16 cellular contexts compared by ENCODE assay signal in genomic region chr5:73705364-73705763, GRCh38.
DNase-seq lines count a peak whose midpoint lies in the region; TF ChIP-seq lines count a peak whose summit lies in the region.
"Had no signal": no experiment of that assay in that cellular context is flagged by ENCODE, and none has a peak within 500 bp of the region (broad histone marks: within the 10 kb centered on the region; RNA-seq: fewer than 3 reads in every experiment).

No MANE protein-coding gene starts in this region.

- H3K27ac ChIP-seq in endodermal cell (ENCODE audit: low read depth, low read length) (no peak overlapping the region), neural progenitor cell (no peak overlapping the region)
- no peak overlapping the region for H3K27ac ChIP-seq in CD4-positive, alpha-beta memory T cell (ENCODE audit: low read depth, low read length)
- H3K27ac ChIP-seq: SJSA1 had no signal

- H3K36me3 Mint-ChIP-seq in endodermal cell (ENCODE audit: low read depth) (no peaks in the 10 kb centered on the region), neural progenitor cell (no peaks in the 10 kb centered on the region)
- H3K36me3 Mint-ChIP-seq in CD4-positive, alpha-beta memory T cell = no peaks in the 10 kb centered on the region

- H3K4me1 ChIP-seq in endodermal cell (ENCODE audit: control insufficient read depth, insufficient read depth, low read length) (no peaks in the 10 kb centered on the region), neural progenitor cell (no peaks in the 10 kb centered on the region)
- no peaks in the 10 kb centered on the region for H3K4me1 ChIP-seq in CD4-positive, alpha-beta memory T cell (ENCODE audit: insufficient read depth, low read length)
- H3K4me1 ChIP-seq: Caco-2 had no signal

- no peaks in the 10 kb centered on the region for H4K20me1 ChIP-seq in neural progenitor cell (ENCODE audit: low read depth)

- no peaks in the 10 kb centered on the region for H3K36me3 ChIP-seq in endodermal cell (ENCODE audit: control insufficient read depth, insufficient read depth, low read length)
- H3K36me3 ChIP-seq in neural progenitor cell = no peaks in the 10 kb centered on the region
- H3K36me3 ChIP-seq in CD4-positive, alpha-beta memory T cell (ENCODE audit: insufficient read depth, low read length) = no peaks in the 10 kb centered on the region

- H3K4me2 ChIP-seq in neural progenitor cell = no peak overlapping the region

- no peak overlapping the region for H3K27ac Mint-ChIP-seq in endodermal cell
- H3K27ac Mint-ChIP-seq in neural progenitor cell = no peak overlapping the region
- H3K27ac Mint-ChIP-seq in CD4-positive, alpha-beta memory T cell = no peak overlapping the region

- no peaks in the 10 kb centered on the region for H3K79me2 ChIP-seq in neural progenitor cell (ENCODE audit: low read depth)

- H3K27me3 ChIP-seq in endodermal cell (ENCODE audit: control insufficient read depth, insufficient read depth, low read length, poor library complexity, severe bottlenecking) (peaks cover 53% of the 10 kb centered on the region), neural progenitor cell (no peaks in the 10 kb centered on the region)
- H3K27me3 ChIP-seq in CD4-positive, alpha-beta memory T cell (ENCODE audit: insufficient read depth, low read length) = no peaks in the 10 kb centered on the region
- H3K27me3 ChIP-seq: MG63, SJSA1 had no signal

- no peak overlapping the region for H3K4me3 Mint-ChIP-seq in endodermal cell
- H3K4me3 Mint-ChIP-seq in neural progenitor cell = no peak overlapping the region
- no peak overlapping the region for H3K4me3 Mint-ChIP-seq in CD4-positive, alpha-beta memory T cell

- H3K27me3 Mint-ChIP-seq in endodermal cell (ENCODE audit: insufficient read depth) = peaks cover 8% of the 10 kb centered on the region
- no peaks in the 10 kb centered on the region for H3K27me3 Mint-ChIP-seq in neural progenitor cell (ENCODE audit: insufficient read depth, low read depth)
- peaks cover 0 to 5% of the 10 kb centered on the region in 2 donors for H3K27me3 Mint-ChIP-seq in CD4-positive, alpha-beta memory T cell

- H2AFZ ChIP-seq in neural progenitor cell (replicated peaks) = peak overlapping the region; percentile 42

- no peaks in the 10 kb centered on the region for H3F3A ChIP-seq in neural progenitor cell (ENCODE audit: low read depth)

- TF ChIP-seq CTCF in GM12874 (IDR thresholded peaks at IDR 0.05; ENCODE audit: insufficient read depth, low read depth, low read length) (0 out of 2 replicates have a peak, but pooled peaks have one; percentile 1), endodermal cell (conservative IDR thresholded peaks at IDR 0.05) (peak; percentile 54), neural progenitor cell (IDR thresholded peaks at IDR 0.05) (peak; percentile 20)

- H3K9me3 Mint-ChIP-seq in endodermal cell = peaks cover 13% of the 10 kb centered on the region
- H3K9me3 Mint-ChIP-seq in neural progenitor cell = peaks cover 8% of the 10 kb centered on the region
- peaks cover 0 to 7% (median 3%) of the 10 kb centered on the region in 8 donors for H3K9me3 Mint-ChIP-seq in CD4-positive, alpha-beta memory T cell

- H3K4me3 ChIP-seq in endodermal cell (ENCODE audit: low read length) (no peak overlapping the region), neural progenitor cell (no peak overlapping the region)
- H3K4me3 ChIP-seq in CD4-positive, alpha-beta memory T cell (ENCODE audit: low read length in 2 of 2) = no peak overlapping the region
- H3K4me3 ChIP-seq: MG63, SJSA1 had no signal

- H3K4me1 Mint-ChIP-seq in endodermal cell = peaks cover 4% of the 10 kb centered on the region
- H3K4me1 Mint-ChIP-seq in neural progenitor cell = peaks cover 3% of the 10 kb centered on the region
- no peaks in the 10 kb centered on the region for H3K4me1 Mint-ChIP-seq in CD4-positive, alpha-beta memory T cell

- POLR2A ChIA-PET in CD4-positive, alpha-beta memory T cell (lab: Charles Lee; ENCODE audit: partially characterized antibody) = no interaction called here

- CTCF ChIA-PET in CD4-positive, alpha-beta memory T cell (lab: Charles Lee; ENCODE audit: partially characterized antibody) = no interaction called here

- H3K9ac ChIP-seq in endodermal cell (ENCODE audit: extremely low read depth, low read length, poor library complexity, severe bottlenecking) (no peak overlapping the region), neural progenitor cell (no peak overlapping the region)

- intact Hi-C loops in CD4-positive, alpha-beta memory T cell (cut with micrococcal nuclease) = no loop called here

- peak; percentile 49 for DNase-seq in NCI-H146 (lab: John Stamatoyannopoulos, UW)
- no peak for DNase-seq in endodermal cell
- DNase-seq in neural progenitor cell (ENCODE audit: low spot score) = peak; percentile 18
- DNase-seq in CD4-positive, alpha-beta memory T cell = no peak
- DNase-seq in NCI-H1092 treated with DMSO at 0.1 percent for 48 hours (lab: John Stamatoyannopoulos, UW) = no peak
- no peak for DNase-seq in mesenteric fat pad (ENCODE audit: low spot score)
- DNase-seq: ACHN, AML-193, Caco-2, DMS53, MG63, NCI-H1092, NCI-H187, NCI-H345 had no signal

- H3K9me3 ChIP-seq in endodermal cell (ENCODE audit: control insufficient read depth, low read length) (peaks cover 21% of the 10 kb centered on the region), neural progenitor cell (ENCODE audit: low read depth) (no peaks in the 10 kb centered on the region)
- no peaks in the 10 kb centered on the region for H3K9me3 ChIP-seq in CD4-positive, alpha-beta memory T cell (ENCODE audit: control insufficient read depth in 1 of 2, low read length in 2 of 2)

Comparison
In these comparisons a context has a peak if more than half of its experiments do, and no peak if none do; other contexts are left out.
1. CTCF ChIP-seq: peak in every context shown above with its lines; median percentile 54 in endodermal cell; 20 in neural progenitor cell; 1 in GM12874.
2. DNase-seq: peak in NCI-H146 (single experiment) and neural progenitor cell (single experiment); none in endodermal cell (single experiment), CD4-positive, alpha-beta memory T cell (0 of 5), NCI-H1092 treated with DMSO at 0.1 percent for 48 hours (single experiment) and mesenteric fat pad (single experiment).